Comparison of ENCODE assay signal across 1 cellular context in genomic region chr11:2679011-2679676, GRCh38.
TF ChIP-seq lines count a peak whose summit lies in the region.

No MANE protein-coding gene starts in this region.

TF ChIP-seq in SK-N-SH treated with all-trans-retinoic acid at 6 μM for 48 hours, 23 proteins besides CTCF, POLR2A, EP300 and RAD21 (continued from another document):
- no peak for TF ChIP-seq TSHZ2 (CRISPR knock-in tag; IDR thresholded peaks at IDR 0.05)
